Comparison of ENCODE assay signal across 15 cellular contexts in genomic region chr20:43921227-43921780, GRCh38. TPM values are rescaled to one million over a fixed set of nuclear protein-coding genes. Genes with fewer than 3 reads are reported as not detected.
A peak's percentile ranks its signal among the peaks of the same experiment; 100 is the strongest.
DNase-seq lines count a peak whose midpoint lies in the region; ATAC-seq, FAIRE-seq and TF ChIP-seq lines count a peak whose summit lies in the region.
"Had no signal": no experiment of that assay in that cellular context is flagged by ENCODE, and none has a peak within 500 bp of the region (broad histone marks: within the 10 kb centered on the region; RNA-seq: fewer than 3 reads in every experiment).

No MANE protein-coding gene starts in this region.

- H3K4me1 ChIP-seq in Peyer's patch (peaks cover 0 to 13% (median 6%) of the 10 kb centered on the region in 4 donors), upper lobe of right lung (peaks cover 8% of the 10 kb centered on the region)

- H3K27me3 Mint-ChIP-seq in T-helper 2 cell treated with Interferon-gamma antibody and Interleukin-4, amounts not matched to agents 5 μg/mL and 100 μg/mL, for 36 hours (ENCODE audit: low read depth): peaks cover 56% of the 10 kb centered on the region

- H3K36me3 ChIP-seq in Peyer's patch: no peaks in the 10 kb centered on the region
- no peaks in the 10 kb centered on the region for H3K36me3 ChIP-seq in upper lobe of right lung
- H3K36me3 ChIP-seq: BLaER1 treated with 17β-estradiol and CSF1 and Interleukin-3, amounts not matched to agents 10 nM and 100 nM had no signal

- H3K4me3 ChIP-seq in Peyer's patch (no peak overlapping the region), upper lobe of right lung (no peak overlapping the region)
- H3K4me3 ChIP-seq: BLaER1 treated with 17β-estradiol and CSF1 and Interleukin-3, amounts not matched to agents 10 nM and 100 nM had no signal

- TF ChIP-seq POLR2A in GM12892 (IDR thresholded peaks at IDR 0.05; ENCODE audit: low read depth, low read length) (no peak), Peyer's patch (IDR thresholded peaks at IDR 0.05) (no peak)

- peak; percentile 52 for ATAC-seq in HG03354 (IDR thresholded peaks at IDR 0.05; ENCODE audit: poor library complexity, severe bottlenecking, unreplicated experiment)
- ATAC-seq in upper lobe of right lung: no peak

- H3K9me3 ChIP-seq in Peyer's patch (no peaks in the 10 kb centered on the region), upper lobe of right lung (no peaks in the 10 kb centered on the region)
- H3K9me3 ChIP-seq: BLaER1 treated with 17β-estradiol and CSF1 and Interleukin-3, amounts not matched to agents 10 nM and 100 nM had no signal

- peaks cover 51% of the 10 kb centered on the region for H3K4me1 Mint-ChIP-seq in T-helper 2 cell treated with Interferon-gamma antibody and Interleukin-4, amounts not matched to agents 5 μg/mL and 100 μg/mL, for 36 hours (ENCODE audit: low read depth)

- intact Hi-C loops in upper lobe of right lung (cut with DNase I): no loop called here

- H3K27ac Mint-ChIP-seq in T-helper 2 cell treated with Interferon-gamma antibody and Interleukin-4, amounts not matched to agents 5 μg/mL and 100 μg/mL, for 36 hours: no peak overlapping the region

- H3K27me3 ChIP-seq in Peyer's patch: peaks cover 0 to 5% of the 10 kb centered on the region in 2 donors
- H3K27me3 ChIP-seq in upper lobe of right lung: peaks cover 14% of the 10 kb centered on the region

- H3K27ac ChIP-seq in Peyer's patch: peak overlapping the region in 1 of 4 donors; percentile 21
- H3K27ac ChIP-seq in upper lobe of right lung: no peak overlapping the region
- H3K27ac ChIP-seq: BLaER1 treated with 17β-estradiol and CSF1 and Interleukin-3, amounts not matched to agents 10 nM and 100 nM; HL-60 had no signal

- H3K9me3 Mint-ChIP-seq in T-helper 2 cell treated with Interferon-gamma antibody and Interleukin-4, amounts not matched to agents 5 μg/mL and 100 μg/mL, for 36 hours: no peaks in the 10 kb centered on the region

- H3K36me3 Mint-ChIP-seq in T-helper 2 cell treated with Interferon-gamma antibody and Interleukin-4, amounts not matched to agents 5 μg/mL and 100 μg/mL, for 36 hours (ENCODE audit: low read depth): peaks cover 8% of the 10 kb centered on the region

- H3K4me3 Mint-ChIP-seq in T-helper 2 cell treated with Interferon-gamma antibody and Interleukin-4, amounts not matched to agents 5 μg/mL and 100 μg/mL, for 36 hours: no peak overlapping the region

- no peak for DNase-seq in GM12892 (ENCODE audit: insufficient read length)
- DNase-seq in Peyer's patch: peak in 2 of 3 donors; percentile 5 to 22
- DNase-seq in upper lobe of right lung: peak; percentile 1
- no peak for DNase-seq in T-helper 2 cell treated with Interferon-gamma antibody and Interleukin-4, amounts not matched to agents 5 μg/mL and 100 μg/mL, for 36 hours (ENCODE audit: low spot score)
- no peak for DNase-seq in activated T-cell treated with anti-CD3 and anti-CD28 coated beads, Interleukin-2, amount 50 U/mL, for 48 hours
- no peak for DNase-seq in NCI-H524 treated with DMSO at 0.1 percent for 48 hours (lab: John Stamatoyannopoulos, UW)
- DNase-seq: HCEC 1CT, Kasumi-1, NCI-H1417, NCI-H2029, NCI-H2171 treated with DMSO at 0.1 percent for 48 hours, NCI-H510A had no signal

- FAIRE-seq in GM12892 (lab: Jason Lieb, UNC): peak; percentile 77

- TF ChIP-seq CTCF in Peyer's patch (IDR thresholded peaks at IDR 0.05) (no peak), upper lobe of right lung (IDR thresholded peaks at IDR 0.05) (no peak)

RNA-seq across cellular contexts. Expression of gene TOX2, which starts 6.7 kb away (rescaled TPM):
- 20.8 TPM for polyA plus RNA-seq in GM12892 (2012; ENCODE audit: missing spikeins)
- 1 to 10 TPM; 1.9 to 5.8 (median 2.0) TPM for total RNA-seq in Peyer's patch
- 24.3 TPM for total RNA-seq in upper lobe of right lung

Comparison
In these comparisons a context has a peak if more than half of its experiments do, and no peak if none do; other contexts are left out.
1. DNase-seq: peak in Peyer's patch (2 of 3) and upper lobe of right lung (single experiment); none in GM12892 (single experiment), T-helper 2 cell treated with Interferon-gamma antibody and Interleukin-4, amounts not matched to agents 5 μg/mL and 100 μg/mL, for 36 hours (single experiment), activated T-cell treated with anti-CD3 and anti-CD28 coated beads, Interleukin-2, amount 50 U/mL, for 48 hours (0 of 2) and NCI-H524 treated with DMSO at 0.1 percent for 48 hours (single experiment).